In the genomic region with DNA sequence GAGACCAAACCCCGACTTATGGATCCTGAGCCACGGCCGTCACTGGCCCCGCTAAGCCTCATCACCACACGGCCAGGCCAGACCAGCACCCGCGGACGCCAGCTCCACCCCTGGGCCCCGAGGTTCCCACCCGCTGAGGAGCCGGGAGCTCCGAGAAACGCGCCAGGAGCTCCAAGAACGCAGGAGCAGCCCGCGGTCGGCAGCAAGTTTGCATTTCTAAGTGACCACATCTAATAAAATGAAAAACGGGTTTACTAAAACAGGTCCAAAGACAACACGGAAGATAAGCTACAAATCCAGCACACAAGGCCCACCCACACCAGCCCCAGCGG, we compare ENCODE assay signal across 15 cellular contexts. TPM values are rescaled to one million over a fixed set of nuclear protein-coding genes. Genes with fewer than 3 reads are reported as not detected.
DNase-seq lines count a peak whose midpoint lies in the region; ATAC-seq and TF ChIP-seq lines count a peak whose summit lies in the region.
"Had no signal": no experiment of that assay in that cellular context is flagged by ENCODE, and none has a peak within 500 bp of the region (broad histone marks: within the 10 kb centered on the region; RNA-seq: fewer than 3 reads in every experiment).

No MANE protein-coding gene starts in this region.

- DNase-seq in H7: peak; percentile 57
- peak; percentile 51 for DNase-seq in SW480 (ENCODE audit: low spot score)
- peak; percentile 85 for DNase-seq in astrocyte of the hippocampus (ENCODE audit: low read depth, low spot score)
- DNase-seq in sciatic nerve (ENCODE audit: low spot score): no peak
- DNase-seq in hepatocyte (ENCODE audit: low spot score): no peak
- no peak for DNase-seq in DMS153 (lab: John Stamatoyannopoulos, UW)
- DNase-seq: CD8-positive, alpha-beta T cell; COR-L47; DND-41; GDM1 had no signal

- TF ChIP-seq CTCF in hepatocyte (IDR thresholded peaks at IDR 0.05; ENCODE audit: poor library complexity): no peak

- H3K4me3 ChIP-seq in H7 (ENCODE audit: insufficient read depth, low read depth, low read length) (no peak overlapping the region), hepatocyte (no peak overlapping the region)

- H3K4me1 ChIP-seq in hepatocyte (ENCODE audit: insufficient read depth): no peaks in the 10 kb centered on the region

- H3K79me2 ChIP-seq in hepatocyte: peaks cover 2% of the 10 kb centered on the region

- no peaks in the 10 kb centered on the region for H3K27me3 ChIP-seq in H7 (ENCODE audit: control insufficient read depth, insufficient read depth, low read length)
- H3K27me3 ChIP-seq in hepatocyte: no peaks in the 10 kb centered on the region

- intact Hi-C loops in sciatic nerve (cut with DNase I): no loop called here

- H3K9me3 ChIP-seq in hepatocyte (ENCODE audit: low read depth): no peaks in the 10 kb centered on the region

- 88% methylated on average over 21 of the region's 21 CpGs for WGBS in hepatocyte (ENCODE audit: low lambda C conversion rate, missing lambda C conversion rate)

- H3K9me2 ChIP-seq in hepatocyte (replicated peaks; ENCODE audit: insufficient read depth): no peaks in the 10 kb centered on the region

- H2AFZ ChIP-seq in hepatocyte: no peak overlapping the region

- peak; percentile 19 for ATAC-seq in sciatic nerve
- no peak for ATAC-seq in HG03039 (IDR thresholded peaks at IDR 0.05; ENCODE audit: unreplicated experiment)
- ATAC-seq in HG03432 (IDR thresholded peaks at IDR 0.05; ENCODE audit: unreplicated experiment): no peak
- ATAC-seq: CD8-positive, alpha-beta T cell; HepG2 had no signal

- no peak overlapping the region for H3K27ac ChIP-seq in hepatocyte

- H3K36me3 ChIP-seq in H7 (replicated peaks; ENCODE audit: control insufficient read depth, insufficient read depth, low read length) (peaks cover 9% of the 10 kb centered on the region), hepatocyte (replicated peaks; ENCODE audit: insufficient read depth, low read depth) (no peaks in the 10 kb centered on the region)

- H4K20me1 ChIP-seq in hepatocyte (ENCODE audit: insufficient read depth, poor library complexity, severe bottlenecking): no peaks in the 10 kb centered on the region

- H3K4me2 ChIP-seq in hepatocyte: no peak overlapping the region

RNA-seq across cellular contexts. Expression of a gene that starts 8.1 kb away (rescaled TPM):
- total RNA-seq in H7 (2014; rRNA removed; shearing (Covaris generic)): 3.6 and 6.3 TPM in 2 replicates
- total RNA-seq in sciatic nerve (3.5 TPM), hepatocyte (3.8 and 4.1 TPM in 2 replicates)
- polyA plus RNA-seq in hepatocyte: 5.2 and 6.6 TPM in 2 replicates
- total RNA-seq: H4 had no signal
- polyA plus RNA-seq: CD14-positive monocyte had no signal

RNA-seq across cellular contexts. Expression of a gene that starts 19.0 kb away (rescaled TPM):
- total RNA-seq in H7 (2014; rRNA removed; shearing (Covaris generic)): 81.8 and 105 TPM in 2 replicates
- total RNA-seq in sciatic nerve: 50.5 TPM
- 31.3 and 31.7 TPM in 2 replicates for total RNA-seq in hepatocyte
- 66.7 and 81.0 TPM in 2 replicates for polyA plus RNA-seq in hepatocyte

RNA-seq across cellular contexts. Expression of a gene that starts 22.6 kb away (rescaled TPM):
- 40.3 and 47.2 TPM in 2 replicates for total RNA-seq in H7 (2014; rRNA removed; shearing (Covaris generic))
- 10.9 TPM for total RNA-seq in sciatic nerve
- 28.8 and 28.9 TPM in 2 replicates for total RNA-seq in hepatocyte
- polyA plus RNA-seq in hepatocyte: 36.3 and 36.9 TPM in 2 replicates

RNA-seq across cellular contexts. Expression of a gene that starts 22.8 kb away (rescaled TPM):
- 102 and 127 TPM in 2 replicates for total RNA-seq in H7 (2014; rRNA removed; shearing (Covaris generic))
- total RNA-seq in sciatic nerve (94.9 TPM), hepatocyte (110 and 156 TPM in 2 replicates)
- polyA plus RNA-seq in hepatocyte: 296 and 311 TPM in 2 replicates

RNA-seq across cellular contexts. Expression of a gene that starts 25.6 kb away (rescaled TPM):
- total RNA-seq in H7 (2014; rRNA removed; shearing (Covaris generic)): 4.0 and 10.2 TPM in 2 replicates
- total RNA-seq in sciatic nerve (12.5 TPM), hepatocyte (1.0 and 1.8 TPM in 2 replicates)
- polyA plus RNA-seq in hepatocyte: 3.5 and 3.9 TPM in 2 replicates
- polyA plus RNA-seq: CD14-positive monocyte had no signal

Comparison
In these comparisons a context has a peak if more than half of its experiments do, and no peak if none do; other contexts are left out.
1. DNase-seq: peak in H7 (single experiment), SW480 (single experiment) and astrocyte of the hippocampus (single experiment); none in sciatic nerve (single experiment), hepatocyte (single experiment) and DMS153 (single experiment).